In genomic region chr18:70166668-70167067, GRCh38 we compare ENCODE assay signal across 24 cellular contexts. TPM values are rescaled to one million over a fixed set of nuclear protein-coding genes. Genes with fewer than 3 reads are reported as not detected.
DNase-seq lines count a peak whose midpoint lies in the region; ATAC-seq and TF ChIP-seq lines count a peak whose summit lies in the region.
"Had no signal": no experiment of that assay in that cellular context is flagged by ENCODE, and none has a peak within 500 bp of the region (broad histone marks: within the 10 kb centered on the region; RNA-seq: fewer than 3 reads in every experiment).

No MANE protein-coding gene starts in this region.

- TF ChIP-seq RAD21 in liver (IDR thresholded peaks at IDR 0.05) = no peak

- BruUV-seq in Panc1 (replicated peaks; lab: Mats Ljungman, UMichigan) = no TSS peak

- no peak for ATAC-seq in Panc1
- ATAC-seq: activated CD8-positive, alpha-beta memory T cell treated with anti-CD3 and anti-CD28 coated beads, Interleukin-2, amount 10 ng/mL, durations not matched to agents 7 days and 5 days; naive thymus-derived CD8-positive, alpha-beta T cell had no signal

- H3K4me3 ChIP-seq in ACC112 (ENCODE audit: low read depth, low read length) (peak overlapping the region; percentile 55), Panc1 (ENCODE audit: low read depth in 2 of 2, low read length in 2 of 2) (no peak overlapping the region), endocrine pancreas (ENCODE audit: control insufficient read depth, insufficient read depth, low read length) (peak overlapping the region; percentile 79), liver (ENCODE audit: low read depth in 1 of 3, low read length in 3 of 3) (peak overlapping the region in 2 of 3 donors; percentile 23 to 52)
- H3K4me3 ChIP-seq: colonic mucosa, esophagus squamous epithelium, transverse colon had no signal

- no peaks in the 10 kb centered on the region for H3K9me3 ChIP-seq in Panc1 (ENCODE audit: control insufficient read depth, insufficient read depth, low read depth, low read length)
- no peaks in the 10 kb centered on the region for H3K9me3 ChIP-seq in endocrine pancreas (ENCODE audit: control insufficient read depth, low read length)
- H3K9me3 ChIP-seq in liver (ENCODE audit: control insufficient read depth in 4 of 4, low read length in 3 of 4) = no peaks in the 10 kb centered on the region
- H3K9me3 ChIP-seq: colonic mucosa, esophagus squamous epithelium, transverse colon had no signal

- peaks cover 9% of the 10 kb centered on the region for H3K4me1 ChIP-seq in ACC112 (ENCODE audit: control insufficient read depth, insufficient read depth, low read length, unreplicated experiment)
- peaks cover 4% of the 10 kb centered on the region for H3K4me1 ChIP-seq in Panc1 (ENCODE audit: control insufficient read depth, insufficient read depth, low read length)
- peaks cover 22% of the 10 kb centered on the region for H3K4me1 ChIP-seq in endocrine pancreas (ENCODE audit: control insufficient read depth, insufficient read depth, low read length)
- peaks cover 2 to 20% (median 5%) of the 10 kb centered on the region in 4 donors for H3K4me1 ChIP-seq in liver (ENCODE audit: control insufficient read depth in 4 of 4, insufficient read depth in 4 of 4, low read length in 3 of 4)
- H3K4me1 ChIP-seq: colonic mucosa, esophagus squamous epithelium, transverse colon had no signal

- no peaks in the 10 kb centered on the region for H3K79me2 ChIP-seq in ACC112 (ENCODE audit: control insufficient read depth, insufficient read depth, low read length, unreplicated experiment)

- no peak for DNase-seq in Panc1 (ENCODE audit: low read depth, low spot score)
- DNase-seq in NCI-H2171 treated with DMSO at 0.1 percent for 48 hours (lab: John Stamatoyannopoulos, UW) = no peak
- no peak for DNase-seq in cardiac septum (ENCODE audit: low spot score)
- DNase-seq in activated CD4-positive, alpha-beta T cell treated with anti-CD3 and anti-CD28 coated beads for 1 hour = no peak
- no peak for DNase-seq in D341Med (ENCODE audit: low spot score)
- DNase-seq: activated CD4-positive, alpha-beta T cell treated with anti-CD3 and anti-CD28 coated beads, Interleukin-2, amount 10 ng/mL, durations not matched to agents 7 days and 5 days; activated CD8-positive, alpha-beta memory T cell treated with anti-CD3 and anti-CD28 coated beads, Interleukin-2, amount 10 ng/mL, durations not matched to agents 7 days and 5 days; colonic mucosa; effector memory CD4-positive, alpha-beta T cell; esophagus squamous epithelium; GDM1; hippocampal formation; midbrain; naive thymus-derived CD8-positive, alpha-beta T cell; NCI-H1436 treated with DMSO at 0.1 percent for 48 hours; NCI-H446; NCI-H82; retina; stimulated activated CD4-positive, alpha-beta T cell treated with anti-CD3 and anti-CD28 coated beads, Interleukin-2, amount 100 ng/mL, for 48 hours; transverse colon had no signal

- POLR2A ChIA-PET in Panc1 (lab: Charles Lee) = no interaction called here

- in situ Hi-C loops in Panc1 (cut with HindIII; ENCODE audit: low pct_unique_long_range_greater_than_20kb, low sequenced_read_pairs) = no loop called here

- 24% methylated on average over 3 of the region's 3 CpGs for WGBS in liver

- peak overlapping the region; percentile 72 for H2AFZ ChIP-seq in ACC112 (ENCODE audit: low read length, unreplicated experiment)

- TF ChIP-seq CTCF in Panc1 (IDR thresholded peaks at IDR 0.05) (no peak), liver (IDR thresholded peaks at IDR 0.05; ENCODE audit: low read depth, low read length, missing input control) (no peak)

- H3K9ac ChIP-seq in endocrine pancreas (ENCODE audit: control insufficient read depth, insufficient read depth, low read length) (no peak overlapping the region), liver (ENCODE audit: low read depth in 1 of 2, low read length in 2 of 2) (peak overlapping the region in 1 of 2 donors; percentile 59)

- intact Hi-C loops in Panc1 (cut with micrococcal nuclease; ENCODE audit: unreplicated experiment) = no loop called here
- intact Hi-C loops in cardiac septum (cut with DNase I) = no loop called here

- CTCF ChIA-PET in Panc1 (lab: Charles Lee) = no interaction called here

- H3K27ac ChIP-seq in ACC112 (ENCODE audit: low read depth, low read length) (peak overlapping the region; percentile 24), Panc1 (ENCODE audit: low read length) (peak overlapping the region; percentile 68), liver (ENCODE audit: low read depth in 1 of 2, low read length in 2 of 2) (peak overlapping the region; percentile 56 to 77)
- H3K27ac ChIP-seq: colonic mucosa, esophagus squamous epithelium, VCaP had no signal

- H3K36me3 ChIP-seq in ACC112 (ENCODE audit: insufficient read depth, low read length) (peaks cover 15% of the 10 kb centered on the region), Panc1 (ENCODE audit: control insufficient read depth, insufficient read depth, low read length) (peaks cover 3% of the 10 kb centered on the region; the same call in 1 of the 2 replicates), endocrine pancreas (ENCODE audit: control insufficient read depth, insufficient read depth, low read length) (no peaks in the 10 kb centered on the region), liver (ENCODE audit: control insufficient read depth in 4 of 4, insufficient read depth in 3 of 4, low read depth in 1 of 4, low read length in 3 of 4) (no peaks in the 10 kb centered on the region)
- H3K36me3 ChIP-seq: colonic mucosa had no signal

- no peaks in the 10 kb centered on the region for H3K27me3 ChIP-seq in ACC112 (ENCODE audit: insufficient read depth, low read length)
- no peaks in the 10 kb centered on the region for H3K27me3 ChIP-seq in Panc1 (ENCODE audit: control insufficient read depth, insufficient read depth, low read length)
- no peaks in the 10 kb centered on the region for H3K27me3 ChIP-seq in endocrine pancreas (ENCODE audit: control insufficient read depth, insufficient read depth, low read length)
- no peaks in the 10 kb centered on the region for H3K27me3 ChIP-seq in liver (ENCODE audit: control insufficient read depth in 4 of 4, insufficient read depth in 4 of 4, low read length in 3 of 4)
- H3K27me3 ChIP-seq: colonic mucosa, esophagus squamous epithelium, transverse colon had no signal

TF ChIP-seq in liver, 16 proteins besides CTCF, POLR2A, EP300 and RAD21:
- TF ChIP-seq YY1 (IDR thresholded peaks at IDR 0.05) = peak; percentile 18
- TF ChIP-seq JUND (IDR thresholded peaks at IDR 0.05) = no peak

RNA-seq across cellular contexts. Expression of gene RTTN, which starts 38.8 kb away (rescaled TPM):
- total RNA-seq in Panc1 (2021; ENCODE audit: unreplicated experiment) = 16.9 TPM
- 3.6 TPM for polyA plus RNA-seq in Panc1 (2012; ENCODE audit: insufficient read length)
- 10 to 100 TPM; 13.3 to 14.3 TPM for total RNA-seq in liver
- 1 to 10 TPM; 1.1 to 4.4 TPM for polyA plus RNA-seq in liver
- 12.2 TPM for total RNA-seq in cardiac septum

Comparison
In these comparisons a context has a peak if more than half of its experiments do, and no peak if none do; other contexts are left out.
1. H3K4me3 ChIP-seq: peak in ACC112 (single experiment), endocrine pancreas (single experiment) and liver (2 of 3); none in Panc1 (0 of 2).
2. Peak in every context shown above with its lines, with median percentiles within 50 percentile points of each other: H3K27ac ChIP-seq.